Comparison of ENCODE assay signal across 16 cellular contexts in genomic region chr13:76820759-76821158, GRCh38.
DNase-seq lines count a peak whose midpoint lies in the region; ATAC-seq and TF ChIP-seq lines count a peak whose summit lies in the region.
"Had no signal": no experiment of that assay in that cellular context is flagged by ENCODE, and none has a peak within 500 bp of the region (broad histone marks: within the 10 kb centered on the region; RNA-seq: fewer than 3 reads in every experiment).

No MANE protein-coding gene starts in this region.

- no peaks in the 10 kb centered on the region for H3K4me1 Mint-ChIP-seq in activated CD4-positive, alpha-beta memory T cell treated with anti-CD3 and anti-CD28 coated beads for 36 hours (ENCODE audit: low read depth)
- H3K4me1 Mint-ChIP-seq: CD4-positive, alpha-beta memory T cell; stimulated activated memory B cell treated with anti-CD40 and anti-IgM and Interleukin-4, amounts not matched to agents 10 μg/mL and 1 μg/mL and 100 μg/mL, for 72 hours had no signal

- CTCF ChIA-PET in HCT116 (lab: Charles Lee): no interaction called here
- CTCF ChIA-PET in activated CD4-positive, alpha-beta memory T cell treated with anti-CD3 and anti-CD28 coated beads for 36 hours (lab: Charles Lee): interaction anchor here (2.6 kb wide), 1 partner anchor 83 kb away, joined by 18 read pairs; no protein-coding TSS in a partner anchor

- H4K20me1 ChIP-seq in HCT116 (ENCODE audit: insufficient read depth): no peaks in the 10 kb centered on the region

- no peak for TF ChIP-seq EP300 in esophagus muscularis mucosa (IDR thresholded peaks at IDR 0.05)

- H3K4me1 ChIP-seq in HCT116 (ENCODE audit: control insufficient read depth in 1 of 2, insufficient read depth in 2 of 2, low read length in 2 of 2) (no peaks in the 10 kb centered on the region), esophagus muscularis mucosa (peaks cover 0 to 8% (median 0%) of the 10 kb centered on the region in 4 donors), tibial artery (no peaks in the 10 kb centered on the region)

- RAD21 ChIA-PET in HCT116 (lab: Charles Lee; ENCODE audit: low non-redundant PET in 1 of 2, low total read pairs in 2 of 2, uncharacterized antibody in 2 of 2, unreplicated experiment in 2 of 2): no interaction called here

- no peaks in the 10 kb centered on the region for H3K79me2 ChIP-seq in HCT116 (ENCODE audit: insufficient read depth, low read length)

- H3K4me3 Mint-ChIP-seq in activated CD4-positive, alpha-beta memory T cell treated with anti-CD3 and anti-CD28 coated beads for 36 hours: no peak overlapping the region
- H3K4me3 Mint-ChIP-seq: activated T-helper 17 cell treated with anti-CD3 and anti-CD28 coated beads, Interleukin-2, amount 50 U/mL, for 72 hours; brain; CD4-positive, alpha-beta memory T cell; stimulated activated memory B cell treated with anti-CD40 and anti-IgM and Interleukin-4, amounts not matched to agents 10 μg/mL and 1 μg/mL and 100 μg/mL, for 72 hours had no signal

- peaks cover 10% of the 10 kb centered on the region; the same call in 1 of the 2 replicates for H3K27me3 ChIP-seq in HCT116 (ENCODE audit: insufficient read depth, low read length)
- H3K27me3 ChIP-seq in esophagus muscularis mucosa: no peaks in the 10 kb centered on the region
- peaks cover 0 to 2% of the 10 kb centered on the region in 2 donors for H3K27me3 ChIP-seq in tibial artery

- no peak overlapping the region for H3K27ac Mint-ChIP-seq in activated CD4-positive, alpha-beta memory T cell treated with anti-CD3 and anti-CD28 coated beads for 36 hours
- H3K27ac Mint-ChIP-seq: activated T-helper 17 cell treated with anti-CD3 and anti-CD28 coated beads, Interleukin-2, amount 50 U/mL, for 72 hours; CD4-positive, alpha-beta memory T cell; stimulated activated memory B cell treated with anti-CD40 and anti-IgM and Interleukin-4, amounts not matched to agents 10 μg/mL and 1 μg/mL and 100 μg/mL, for 72 hours had no signal

- no peak overlapping the region for H3K9ac ChIP-seq in HCT116 (ENCODE audit: low read length)

- H3K36me3 ChIP-seq in HCT116 (ENCODE audit: control insufficient read depth in 1 of 2, insufficient read depth in 2 of 2, low read length in 2 of 2) (no peaks in the 10 kb centered on the region), esophagus muscularis mucosa (no peaks in the 10 kb centered on the region), tibial artery (no peaks in the 10 kb centered on the region)

- H3K4me2 ChIP-seq in HCT116 (ENCODE audit: low read length): no peak overlapping the region

- TF ChIP-seq POLR2A in HCT116 (IDR thresholded peaks at IDR 0.05; ENCODE audit: borderline replicate concordance, extremely low read depth, insufficient read depth, insufficient read length) (no peak), esophagus muscularis mucosa (IDR thresholded peaks at IDR 0.05; ENCODE audit: low read depth) (no peak)

- H3K9me3 Mint-ChIP-seq in activated CD4-positive, alpha-beta memory T cell treated with anti-CD3 and anti-CD28 coated beads for 36 hours: no peaks in the 10 kb centered on the region
- H3K9me3 Mint-ChIP-seq: activated T-helper 17 cell treated with anti-CD3 and anti-CD28 coated beads, Interleukin-2, amount 50 U/mL, for 72 hours; CD4-positive, alpha-beta memory T cell; stimulated activated memory B cell treated with anti-CD40 and anti-IgM and Interleukin-4, amounts not matched to agents 10 μg/mL and 1 μg/mL and 100 μg/mL, for 72 hours had no signal

- H3K4me3 ChIP-seq in HCT116 (replicated peaks in 1 of 2; ENCODE audit: low read depth in 1 of 2, low read length in 2 of 2) (no peak overlapping the region), esophagus muscularis mucosa (no peak overlapping the region), tibial artery (no peak overlapping the region)

- H3K27me3 Mint-ChIP-seq in activated CD4-positive, alpha-beta memory T cell treated with anti-CD3 and anti-CD28 coated beads for 36 hours: peaks cover 16% of the 10 kb centered on the region

- 75% methylated on average over 4 of the region's 4 CpGs for WGBS in esophagus muscularis mucosa

- no peak for TF ChIP-seq RAD21 in HCT116 (IDR thresholded peaks at IDR 0.05; ENCODE audit: low read depth)

- H3K9me3 ChIP-seq in HCT116 (ENCODE audit: control insufficient read depth in 1 of 2, insufficient read depth in 1 of 2, low read depth in 1 of 2, low read length in 2 of 2): no peaks in the 10 kb centered on the region
- no peaks in the 10 kb centered on the region for H3K9me3 ChIP-seq in esophagus muscularis mucosa
- no peaks in the 10 kb centered on the region for H3K9me3 ChIP-seq in tibial artery

- BruUV-seq in HCT116 (replicated peaks; lab: Mats Ljungman, UMichigan): no TSS peak

- intact Hi-C loops in HCT116 (cut with micrococcal nuclease): no loop called here
- intact Hi-C loops in esophagus muscularis mucosa (cut with DNase I): no loop called here
- intact Hi-C loops in left colon (cut with DNase I, micrococcal nuclease): no loop called here
- intact Hi-C loops in tibial artery (cut with DNase I; ENCODE audit: low total_unique reads): no loop called here
- intact Hi-C loops in activated CD4-positive, alpha-beta memory T cell treated with anti-CD3 and anti-CD28 coated beads for 36 hours (cut with micrococcal nuclease): no loop called here

- ATAC-seq in HCT116: peak; percentile 50; the same call in 1 of the 2 replicates
- peak; percentile 35 for ATAC-seq in left colon
- ATAC-seq in HG03457 (IDR thresholded peaks at IDR 0.05; ENCODE audit: unreplicated experiment): no peak
- ATAC-seq: activated T-helper 17 cell treated with anti-CD3 and anti-CD28 coated beads, Interleukin-2, amount 50 U/mL, for 72 hours; stimulated activated memory B cell treated with anti-CD40 and anti-IgM and Interleukin-4, amounts not matched to agents 10 μg/mL and 1 μg/mL and 100 μg/mL, for 72 hours had no signal

- POLR2A ChIA-PET in HCT116 (lab: Charles Lee): no interaction called here
- POLR2A ChIA-PET in activated CD4-positive, alpha-beta memory T cell treated with anti-CD3 and anti-CD28 coated beads for 36 hours (lab: Charles Lee): no interaction called here

- H2AFZ ChIP-seq in HCT116 (ENCODE audit: low read depth, low read length, poor library complexity, severe bottlenecking): no peak overlapping the region

- H3K27ac ChIP-seq in HCT116 (ENCODE audit: low read depth, low read length) (no peak overlapping the region), esophagus muscularis mucosa (replicated peaks in 1 of 4) (peak overlapping the region; percentile 4 to 39 (median 7)), tibial artery (no peak overlapping the region)

- TF ChIP-seq CTCF in HCT116 (IDR thresholded peaks at IDR 0.05 in 2 of 3, conservative IDR thresholded peaks at IDR 0.05 in 1 of 3; ENCODE audit: borderline replicate concordance in 1 of 3, insufficient read depth in 1 of 3, low read depth in 2 of 3, low read length in 2 of 3) (no peak), esophagus muscularis mucosa (IDR thresholded peaks at IDR 0.05) (peak in 1 of 3 experiments; percentile 26), tibial artery (IDR thresholded peaks at IDR 0.05) (no peak)

- DNase-seq in HCT116 (ENCODE audit: low read depth, low spot score): no peak
- no peak for DNase-seq in esophagus muscularis mucosa (ENCODE audit: extremely low spot score)
- DNase-seq in left colon: no peak
- DNase-seq in tibial artery: peak; percentile 77 to 80
- DNase-seq in activated effector memory CD4-positive, alpha-beta T cell treated with anti-CD3 and anti-CD28 coated beads, Interleukin-2, amount 50 U/mL, for 16 hours: no peak
- DNase-seq in activated CD4-positive, alpha-beta memory T cell treated with anti-CD3 and anti-CD28 coated beads for 36 hours: no peak
- DNase-seq: activated CD4-positive, alpha-beta T cell treated with anti-CD3 and anti-CD28 coated beads, Interleukin-2, amount 50 U/mL, for 48 hours; CD4-positive, alpha-beta memory T cell; NCI-H2029; NCI-H526 treated with DMSO at 0.1 percent for 48 hours; retina; stimulated activated CD4-positive, alpha-beta T cell treated with anti-CD3 and anti-CD28 coated beads, Interleukin-4, amount 100 ng/mL, for 24 hours had no signal

- no peaks in the 10 kb centered on the region for H3K9me2 ChIP-seq in HCT116 (ENCODE audit: insufficient read depth)

- no peaks in the 10 kb centered on the region for H3K36me3 Mint-ChIP-seq in activated CD4-positive, alpha-beta memory T cell treated with anti-CD3 and anti-CD28 coated beads for 36 hours
- H3K36me3 Mint-ChIP-seq: brain; CD4-positive, alpha-beta memory T cell; stimulated activated memory B cell treated with anti-CD40 and anti-IgM and Interleukin-4, amounts not matched to agents 10 μg/mL and 1 μg/mL and 100 μg/mL, for 72 hours had no signal

TF ChIP-seq in HCT116, 20 proteins besides CTCF, POLR2A, EP300 and RAD21 (continues in another document):
- TF ChIP-seq TCF7L2 (IDR thresholded peaks at IDR 0.05; ENCODE audit: borderline replicate concordance, extremely low read depth, insufficient read depth, insufficient read length) (no peak), YY1 (IDR thresholded peaks at IDR 0.05; ENCODE audit: extremely low read depth, insufficient replicate concordance, low read depth, low read length) (no peak), ATF3 (IDR thresholded peaks at IDR 0.05) (no peak), SP1 (IDR thresholded peaks at IDR 0.05; ENCODE audit: low read depth) (no peak), EGR1 (IDR thresholded peaks at IDR 0.05; ENCODE audit: low read depth) (no peak), EZH2phosphoT487 (IDR thresholded peaks at IDR 0.05; ENCODE audit: borderline replicate concordance) (no peak), ZFX (IDR thresholded peaks at IDR 0.05) (no peak), SIN3A (IDR thresholded peaks at IDR 0.05; ENCODE audit: low read depth) (no peak), JUND (IDR thresholded peaks at IDR 0.05) (no peak)

Comparison
In these comparisons a context has a peak if more than half of its experiments do, and no peak if none do; other contexts are left out.
1. DNase-seq: peak in tibial artery (2 of 2); none in HCT116 (single experiment), esophagus muscularis mucosa (single experiment), left colon (0 of 2), activated effector memory CD4-positive, alpha-beta T cell treated with anti-CD3 and anti-CD28 coated beads, Interleukin-2, amount 50 U/mL, for 16 hours (single experiment) and activated CD4-positive, alpha-beta memory T cell treated with anti-CD3 and anti-CD28 coated beads for 36 hours (single experiment).
2. H3K27ac ChIP-seq: peak in esophagus muscularis mucosa (4 of 4); none in HCT116 (single experiment) and tibial artery (0 of 2).